In the genomic region with DNA sequence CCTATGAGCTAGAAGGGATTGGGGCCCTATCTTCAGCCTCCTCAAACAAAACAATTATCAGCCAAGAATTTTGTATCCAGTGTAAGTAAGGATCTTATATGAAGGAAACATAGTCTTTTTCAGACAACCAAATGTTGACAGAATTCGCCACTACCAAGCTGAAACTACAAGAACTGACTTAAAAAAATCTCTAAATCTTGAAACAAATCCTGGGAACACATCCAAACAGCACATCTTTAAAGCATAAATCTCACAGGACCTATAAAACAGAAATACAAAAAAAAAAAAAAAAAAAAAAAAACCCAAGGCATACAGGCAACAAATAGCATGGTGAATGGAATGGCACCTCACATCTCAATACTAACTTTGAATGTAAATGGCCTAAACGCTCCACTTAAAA, we compare ENCODE assay signal across 24 cellular contexts. TPM values are rescaled to one million over a fixed set of nuclear protein-coding genes. Genes with fewer than 3 reads are reported as not detected.
"Had no signal": no experiment of that assay in that cellular context is flagged by ENCODE, and none has a peak within 500 bp of the region (broad histone marks: within the 10 kb centered on the region; RNA-seq: fewer than 3 reads in every experiment).

No MANE protein-coding gene starts in this region.

- H3K9me3 ChIP-seq: ascending aorta, body of pancreas, Peyer's patch had no signal

- H3K27ac ChIP-seq: ascending aorta, body of pancreas, Peyer's patch, RWPE1 had no signal

- H3K36me3 ChIP-seq: ascending aorta, Peyer's patch had no signal

- DNase-seq: activated CD4-positive, alpha-beta T cell treated with anti-CD3 and anti-CD28 coated beads for 48 hours; activated CD4-positive, alpha-beta T cell treated with anti-CD3 and anti-CD28 coated beads, Interleukin-2, amount 50 U/mL, for 48 hours; activated CD8-positive, alpha-beta memory T cell treated with anti-CD3 and anti-CD28 coated beads, Interleukin-2, amount 10 ng/mL, durations not matched to agents 7 days and 5 days; activated gamma-delta T cell; activated naive CD4-positive, alpha-beta T cell treated with anti-CD3 and anti-CD28 coated beads, Interleukin-2, amount 10 ng/mL, durations not matched to agents 7 days and 5 days; activated naive CD8-positive, alpha-beta T cell treated with anti-CD3 and anti-CD28 coated beads, Interleukin-2, amount 50 U/mL, for 24 hours; activated T-cell treated with anti-CD3 and anti-CD28 coated beads, Interleukin-2, amount 50 U/mL, for 24 hours; amniotic stem cell; body of pancreas; central memory CD4-positive, alpha-beta T cell; NCI-H1048; NCI-H146; NCI-H187 treated with DMSO at 0.1 percent for 48 hours; NCI-H2081 treated with DMSO at 0.1 percent for 48 hours; NCI-H446; NCI-H524; Peyer's patch; SHP77 treated with DMSO at 0.1 percent for 48 hours had no signal

- H3K4me1 ChIP-seq: ascending aorta, body of pancreas, Peyer's patch had no signal

- ATAC-seq: activated CD4-positive, CD25-positive, alpha-beta regulatory T cell treated with anti-CD3 and anti-CD28 coated beads, Interleukin-2, amount 50 U/mL, for 24 hours; activated CD8-positive, alpha-beta memory T cell treated with anti-CD3 and anti-CD28 coated beads, Interleukin-2, amount 10 ng/mL, durations not matched to agents 7 days and 5 days; activated naive CD8-positive, alpha-beta T cell treated with anti-CD3 and anti-CD28 coated beads, Interleukin-2, amount 50 U/mL, for 24 hours; activated T-helper 17 cell treated with anti-CD3 and anti-CD28 coated beads, Interleukin-2, amount 50 U/mL, for 72 hours; body of pancreas had no signal

- H3K27me3 ChIP-seq: ascending aorta, body of pancreas, Peyer's patch had no signal

- FAIRE-seq: bronchial epithelial cell had no signal

- H3K4me3 ChIP-seq: ascending aorta, body of pancreas, Peyer's patch had no signal

RNA-seq across cellular contexts. Expression of a gene that starts 41.3 kb away (rescaled TPM):
- total RNA-seq: activated CD8-positive, alpha-beta memory T cell treated with anti-CD3 and anti-CD28 coated beads, Interleukin-2, amount 10 ng/mL, durations not matched to agents 7 days and 5 days; activated T-helper 17 cell treated with anti-CD3 and anti-CD28 coated beads, Interleukin-2, amount 50 U/mL, for 72 hours; ascending aorta; bronchial epithelial cell; Peyer's patch; SK-MEL-5 had no signal
